6 cellular contexts compared by ENCODE assay signal in the genomic region with DNA sequence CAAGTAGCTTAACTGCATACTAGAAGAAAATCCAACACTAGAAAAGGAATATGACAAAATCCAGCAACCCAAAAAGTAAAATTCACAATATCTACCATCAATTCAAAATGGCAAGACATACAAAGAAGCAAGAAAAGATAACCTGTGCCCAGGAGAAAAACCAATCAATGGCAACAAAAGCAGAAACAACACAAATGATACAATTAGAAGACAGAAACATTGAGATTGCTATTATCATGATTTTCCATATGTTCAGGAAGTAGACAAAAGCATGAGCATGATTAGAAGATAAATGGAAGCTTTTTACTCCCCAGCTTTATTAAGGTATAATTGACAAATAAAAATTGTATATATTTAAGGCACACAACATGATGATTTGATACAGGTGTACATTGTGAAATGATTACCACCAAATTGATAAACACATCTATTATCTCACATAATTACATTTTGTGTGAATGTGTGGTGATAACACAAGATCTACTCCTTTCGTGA.
"Had no signal": no experiment of that assay in that cellular context is flagged by ENCODE, and none has a peak within 500 bp of the region (broad histone marks: within the 10 kb centered on the region; RNA-seq: fewer than 3 reads in every experiment).

No MANE protein-coding gene starts in this region.

- H3K27me3 Mint-ChIP-seq: IgD-negative memory B cell had no signal

- DNase-seq: IMR-90, KBM-7 had no signal

- H3K4me1 Mint-ChIP-seq: IgD-negative memory B cell had no signal

- H3K4me3 ChIP-seq: K562 had no signal

- H3K27ac Mint-ChIP-seq: IgD-negative memory B cell had no signal

- H3K4me3 Mint-ChIP-seq: IgD-negative memory B cell had no signal

- ATAC-seq: HepG2, K562 had no signal

- H3K27ac ChIP-seq: HL-60 had no signal
